Comparison of ENCODE assay signal across 9 cellular contexts in genomic region chr3:196741401-196741761, GRCh38. TPM values are rescaled to one million over a fixed set of nuclear protein-coding genes. Genes with fewer than 3 reads are reported as not detected.
A peak's percentile ranks its signal among the peaks of the same experiment; 100 is the strongest.
DNase-seq lines count a peak whose midpoint lies in the region; ATAC-seq and TF ChIP-seq lines count a peak whose summit lies in the region.
"Had no signal": no experiment of that assay in that cellular context is flagged by ENCODE, and none has a peak within 500 bp of the region (broad histone marks: within the 10 kb centered on the region; RNA-seq: fewer than 3 reads in every experiment).

No MANE protein-coding gene starts in this region.

- DNase-seq in DMS 273 (lab: John Stamatoyannopoulos, UW; ENCODE audit: unreplicated experiment) (peak; percentile 43), DMS 273 treated with DMSO at 0.1 percent for 48 hours (lab: John Stamatoyannopoulos, UW) (no peak), WTC11 (ENCODE audit: low spot score) (no peak), NCI-H2227 (lab: John Stamatoyannopoulos, UW; ENCODE audit: unreplicated experiment) (no peak), SKM-1 treated with dmso at 0.1 percent for 144 hours (lab: John Stamatoyannopoulos, UW; ENCODE audit: unreplicated experiment) (no peak), retina (no peak)
- DNase-seq: NCI-H345 had no signal

- H3K27me3 Mint-ChIP-seq in WTC11 (ENCODE audit: low read depth) = no peaks in the 10 kb centered on the region
- no peaks in the 10 kb centered on the region for H3K27me3 Mint-ChIP-seq in stimulated activated memory B cell treated with anti-CD40 and anti-IgM and Interleukin-4, amounts not matched to agents 10 μg/mL and 1 μg/mL and 100 μg/mL, for 72 hours

- peak overlapping the region; percentile 100 for H3K4me3 Mint-ChIP-seq in WTC11
- H3K4me3 Mint-ChIP-seq in stimulated activated memory B cell treated with anti-CD40 and anti-IgM and Interleukin-4, amounts not matched to agents 10 μg/mL and 1 μg/mL and 100 μg/mL, for 72 hours = peak overlapping the region; percentile 100

- H3K9me3 Mint-ChIP-seq in WTC11 = peaks cover 6% of the 10 kb centered on the region
- peaks cover 3% of the 10 kb centered on the region for H3K9me3 Mint-ChIP-seq in stimulated activated memory B cell treated with anti-CD40 and anti-IgM and Interleukin-4, amounts not matched to agents 10 μg/mL and 1 μg/mL and 100 μg/mL, for 72 hours

- peaks cover 39% of the 10 kb centered on the region for H3K4me1 Mint-ChIP-seq in WTC11
- peaks cover 20% of the 10 kb centered on the region for H3K4me1 Mint-ChIP-seq in stimulated activated memory B cell treated with anti-CD40 and anti-IgM and Interleukin-4, amounts not matched to agents 10 μg/mL and 1 μg/mL and 100 μg/mL, for 72 hours

- CTCF ChIA-PET in WTC11 (lab: Charles Lee) = interaction anchor here (1.8 kb wide), 1 partner anchor 218 kb away, joined by 5 read pairs; no protein-coding TSS in a partner anchor

- TF ChIP-seq CTCF in WTC11 (IDR thresholded peaks at IDR 0.05) = no peak

- peak overlapping the region; percentile 96 for H3K4me3 ChIP-seq in iPS-11a (ENCODE audit: low read depth, low read length)

- peak overlapping the region; percentile 75 for H3K27ac Mint-ChIP-seq in WTC11
- H3K27ac Mint-ChIP-seq in stimulated activated memory B cell treated with anti-CD40 and anti-IgM and Interleukin-4, amounts not matched to agents 10 μg/mL and 1 μg/mL and 100 μg/mL, for 72 hours = peak overlapping the region; percentile 96

- POLR2A ChIA-PET in WTC11 (lab: Charles Lee) = interaction anchor here (1.0 kb wide), 1 partner anchor 212 kb away, joined by 3 read pairs; no protein-coding TSS in a partner anchor

- ATAC-seq in WTC11 = no peak
- no peak for ATAC-seq in stimulated activated memory B cell treated with anti-CD40 and anti-IgM and Interleukin-4, amounts not matched to agents 10 μg/mL and 1 μg/mL and 100 μg/mL, for 72 hours

- peaks cover 2% of the 10 kb centered on the region; the same call in 1 of the 2 replicates for H3K36me3 Mint-ChIP-seq in WTC11
- H3K36me3 Mint-ChIP-seq in stimulated activated memory B cell treated with anti-CD40 and anti-IgM and Interleukin-4, amounts not matched to agents 10 μg/mL and 1 μg/mL and 100 μg/mL, for 72 hours = peaks cover 22% of the 10 kb centered on the region

TF ChIP-seq in WTC11, 78 proteins besides CTCF, POLR2A, EP300 and RAD21:
- TF ChIP-seq GRHL2 (CRISPR knock-in tag; IDR thresholded peaks at IDR 0.05; ENCODE audit: insufficient replicate concordance, severe bottlenecking) (no peak), MXD4 (CRISPR knock-in tag; IDR thresholded peaks at IDR 0.05; ENCODE audit: borderline replicate concordance) (no peak), KAT7 (CRISPR knock-in tag; IDR thresholded peaks at IDR 0.05; ENCODE audit: borderline replicate concordance) (no peak), ZBTB43 (CRISPR knock-in tag; IDR thresholded peaks at IDR 0.05) (no peak), CREB1 (CRISPR knock-in tag; IDR thresholded peaks at IDR 0.05) (no peak), ZNF219 (CRISPR knock-in tag; IDR thresholded peaks at IDR 0.05; ENCODE audit: borderline replicate concordance) (no peak), ZSCAN18 (CRISPR knock-in tag; IDR thresholded peaks at IDR 0.05) (no peak), RORB (CRISPR knock-in tag; IDR thresholded peaks at IDR 0.05) (no peak)

RNA-seq across cellular contexts. Expression of gene PAK2, which starts 1.7 kb away (rescaled TPM):
- total RNA-seq in WTC11 (2021) = 47.3 to 50.7 TPM (median 50.0 TPM) in 3 replicates

RNA-seq across cellular contexts. Expression of gene PIGX, which starts 29.2 kb away (rescaled TPM):
- total RNA-seq in WTC11 (2021) = 12.8 to 16.6 TPM (median 16.5 TPM) in 3 replicates

RNA-seq across cellular contexts. Expression of gene CEP19, which starts 29.3 kb away (rescaled TPM):
- total RNA-seq in WTC11 (2021) = 1.4 to 1.5 TPM (median 1.4 TPM) in 3 replicates
